8 cellular contexts compared by ENCODE assay signal in genomic region chr11:33829430-33830141, GRCh38. TPM values are rescaled to one million over a fixed set of nuclear protein-coding genes. Genes with fewer than 3 reads are reported as not detected.
DNase-seq lines count a peak whose midpoint lies in the region; TF ChIP-seq lines count a peak whose summit lies in the region.

No MANE protein-coding gene starts in this region.

- H3K9me3 Mint-ChIP-seq in neural crest cell: no peaks in the 10 kb centered on the region

- H3K36me3 ChIP-seq in tibial artery: no peaks in the 10 kb centered on the region

- TF ChIP-seq CTCF in GM12875 (IDR thresholded peaks at IDR 0.05; ENCODE audit: borderline replicate concordance, insufficient read depth, low read depth, low read length) (peak; percentile 76), neural crest cell (conservative IDR thresholded peaks at IDR 0.05) (peak; percentile 85), tibial artery (IDR thresholded peaks at IDR 0.05) (peak; percentile 77 to 78)

- peak overlapping the region; percentile 73 for H3K4me3 Mint-ChIP-seq in neural crest cell

- peaks cover 42% of the 10 kb centered on the region for H3K27me3 Mint-ChIP-seq in neural crest cell (ENCODE audit: low read depth)

- H3K4me3 ChIP-seq in GM12875 (ENCODE audit: low read depth, low read length) (peak overlapping the region; percentile 40), tibial artery (peak overlapping the region; percentile 33 to 46)

- H3K27ac ChIP-seq in tibial artery: no peak overlapping the region

- intact Hi-C loops in tibial artery (cut with DNase I; ENCODE audit: low total_unique reads): loop anchor here (5.0 kb wide), 1 partner anchor 462 kb away; no protein-coding TSS in a partner anchor

- peaks cover 0 to 13% (median 9%) of the 10 kb centered on the region in 4 donors for H3K4me1 ChIP-seq in tibial artery

- no peaks in the 10 kb centered on the region for H3K36me3 Mint-ChIP-seq in neural crest cell (ENCODE audit: low read depth)

- H3K27ac Mint-ChIP-seq in neural crest cell (ENCODE audit: unreplicated experiment): no peak overlapping the region

- H3K4me1 Mint-ChIP-seq in neural crest cell: peaks cover 4% of the 10 kb centered on the region

- H3K27me3 ChIP-seq in tibial artery: peaks cover 0 to 38% of the 10 kb centered on the region in 2 donors

- H3K9me3 ChIP-seq in tibial artery: no peaks in the 10 kb centered on the region

- DNase-seq in 8988T: peak; percentile 65
- DNase-seq in HK-2 (ENCODE audit: unreplicated experiment): peak; percentile 42
- peak; percentile 9 for DNase-seq in OCI-M2 (lab: John Stamatoyannopoulos, UW; ENCODE audit: unreplicated experiment)
- peak; percentile 28 for DNase-seq in activated effector memory CD4-positive, alpha-beta T cell treated with Interleukin-2 at 50 U/mL for 16 hours
- peak; percentile 57 for DNase-seq in foreskin melanocyte
- peak; percentile 59 for DNase-seq in neural crest cell (ENCODE audit: low read depth, low spot score)
- DNase-seq in tibial artery: peak in 1 of 2 donors; percentile 58

RNA-seq across cellular contexts. Expression of gene FBXO3, which starts 55.3 kb away (rescaled TPM):
- 23.2 TPM in 2 replicates for total RNA-seq in neural crest cell
